ENCODE assay signal across 26 cellular contexts in genomic region chr3:62872318-62872717, GRCh38. TPM values are rescaled to one million over a fixed set of nuclear protein-coding genes. Genes with fewer than 3 reads are reported as not detected.
"Had no signal": no experiment of that assay in that cellular context is flagged by ENCODE, and none has a peak within 500 bp of the region (broad histone marks: within the 10 kb centered on the region; RNA-seq: fewer than 3 reads in every experiment).

No MANE protein-coding gene starts in this region.

- H3K4me1 Mint-ChIP-seq: activated naive CD4-positive, alpha-beta T cell treated with anti-CD3 and anti-CD28 coated beads, Interleukin-2, amount 10 ng/mL, durations not matched to agents 7 days and 5 days; activated naive CD8-positive, alpha-beta T cell treated with anti-CD3 and anti-CD28 coated beads, Interleukin-2, amount 50 U/mL, for 24 hours had no signal

- H3K27ac ChIP-seq: spleen, testis, upper lobe of left lung had no signal

- FAIRE-seq: keratinocyte, TTC549 had no signal

- H3K4me3 ChIP-seq: spleen, testis, upper lobe of left lung had no signal

- DNase-seq: activated CD4-positive, alpha-beta T cell treated with anti-CD3 and anti-CD28 coated beads for 48 hours; activated CD4-positive, CD25-positive, alpha-beta regulatory T cell; activated CD8-positive, alpha-beta T cell treated with anti-CD3 and anti-CD28 coated beads for 36 hours; activated naive CD4-positive, alpha-beta T cell treated with anti-CD3 and anti-CD28 coated beads, Interleukin-2, amount 10 ng/mL, durations not matched to agents 7 days and 5 days; activated naive CD8-positive, alpha-beta T cell treated with anti-CD3 and anti-CD28 coated beads, Interleukin-2, amount 50 U/mL, for 24 hours; activated T-cell treated with anti-CD3 and anti-CD28 coated beads, Interleukin-2, amount 50 U/mL, for 1 hour; anterior cingulate cortex; cerebellar nuclear complex; effector memory CD4-positive, alpha-beta T cell; mammary epithelial cell; midbrain; nephron progenitor cell; spleen; stimulated activated CD4-positive, alpha-beta T cell treated with anti-CD3 and anti-CD28 coated beads, Interleukin-4, amount 100 ng/mL, for 4 hours; testis; upper lobe of left lung had no signal

- H3K36me3 ChIP-seq: spleen, upper lobe of left lung had no signal

- H3K9me3 ChIP-seq: testis had no signal

- H3K9me3 Mint-ChIP-seq: activated CD8-positive, alpha-beta T cell treated with anti-CD3 and anti-CD28 coated beads for 36 hours; activated naive CD4-positive, alpha-beta T cell treated with anti-CD3 and anti-CD28 coated beads, Interleukin-2, amount 10 ng/mL, durations not matched to agents 7 days and 5 days; activated naive CD8-positive, alpha-beta T cell treated with anti-CD3 and anti-CD28 coated beads, Interleukin-2, amount 50 U/mL, for 24 hours; activated T-helper 2 cell treated with anti-CD3 and anti-CD28 coated beads, Interferon-gamma antibody, Interleukin-2, Interleukin-4, amounts not matched to agents 10 μg/mL and 5 μg/mL and 100 μg/mL, durations not matched to agents 14 hours and 24 hours and 36 hours; dendritic cell treated with granulocyte-macrophage colony-stimulating factor and Interleukin-4, amounts not matched to agents 40 ng/mL and 50 ng/mL, for 4 days; stimulated activated memory B cell treated with anti-CD40 and anti-IgM and Interleukin-4, amounts not matched to agents 10 μg/mL and 1 μg/mL and 100 μg/mL, for 72 hours; T-helper 2 cell treated with Interferon-gamma antibody and Interleukin-4, amounts not matched to agents 5 μg/mL and 100 μg/mL, for 36 hours had no signal

- H3K4me3 Mint-ChIP-seq: activated CD8-positive, alpha-beta T cell treated with anti-CD3 and anti-CD28 coated beads for 36 hours; activated naive CD4-positive, alpha-beta T cell treated with anti-CD3 and anti-CD28 coated beads, Interleukin-2, amount 10 ng/mL, durations not matched to agents 7 days and 5 days; activated naive CD8-positive, alpha-beta T cell treated with anti-CD3 and anti-CD28 coated beads, Interleukin-2, amount 50 U/mL, for 24 hours; dendritic cell treated with granulocyte-macrophage colony-stimulating factor and Interleukin-4, amounts not matched to agents 40 ng/mL and 50 ng/mL, for 4 days; stimulated activated memory B cell treated with anti-CD40 and anti-IgM and Interleukin-4, amounts not matched to agents 10 μg/mL and 1 μg/mL and 100 μg/mL, for 72 hours; T-helper 2 cell treated with Interferon-gamma antibody and Interleukin-4, amounts not matched to agents 5 μg/mL and 100 μg/mL, for 36 hours had no signal

- H3K27me3 ChIP-seq: testis had no signal

- H3K27ac Mint-ChIP-seq: activated CD8-positive, alpha-beta T cell treated with anti-CD3 and anti-CD28 coated beads for 36 hours; activated naive CD4-positive, alpha-beta T cell treated with anti-CD3 and anti-CD28 coated beads, Interleukin-2, amount 10 ng/mL, durations not matched to agents 7 days and 5 days; activated naive CD8-positive, alpha-beta T cell treated with anti-CD3 and anti-CD28 coated beads, Interleukin-2, amount 50 U/mL, for 24 hours; activated T-helper 2 cell treated with anti-CD3 and anti-CD28 coated beads, Interferon-gamma antibody, Interleukin-2, Interleukin-4, amounts not matched to agents 10 μg/mL and 5 μg/mL and 100 μg/mL, durations not matched to agents 14 hours and 24 hours and 36 hours; dendritic cell treated with granulocyte-macrophage colony-stimulating factor and Interleukin-4, amounts not matched to agents 40 ng/mL and 50 ng/mL, for 4 days; nephron progenitor cell; stimulated activated memory B cell treated with anti-CD40 and anti-IgM and Interleukin-4, amounts not matched to agents 10 μg/mL and 1 μg/mL and 100 μg/mL, for 72 hours; T-helper 2 cell treated with Interferon-gamma antibody and Interleukin-4, amounts not matched to agents 5 μg/mL and 100 μg/mL, for 36 hours had no signal

- H3K36me3 Mint-ChIP-seq: activated naive CD4-positive, alpha-beta T cell treated with anti-CD3 and anti-CD28 coated beads, Interleukin-2, amount 10 ng/mL, durations not matched to agents 7 days and 5 days; stimulated activated memory B cell treated with anti-CD40 and anti-IgM and Interleukin-4, amounts not matched to agents 10 μg/mL and 1 μg/mL and 100 μg/mL, for 72 hours had no signal

RNA-seq across cellular contexts. Expression of gene CADPS, which starts 2.9 kb away (rescaled TPM):
- total RNA-seq: activated CD8-positive, alpha-beta T cell treated with anti-CD3 and anti-CD28 coated beads for 36 hours; activated T-helper 2 cell treated with anti-CD3 and anti-CD28 coated beads, Interferon-gamma antibody, Interleukin-2, Interleukin-4, amounts not matched to agents 10 μg/mL and 5 μg/mL and 100 μg/mL, durations not matched to agents 14 hours and 24 hours and 36 hours; fibroblast of villous mesenchyme; glomerular endothelial cell; mammary epithelial cell; osteoblast; pulmonary artery endothelial cell had no signal
- polyA plus RNA-seq: keratinocyte, mammary epithelial cell had no signal
